In the genomic region with DNA sequence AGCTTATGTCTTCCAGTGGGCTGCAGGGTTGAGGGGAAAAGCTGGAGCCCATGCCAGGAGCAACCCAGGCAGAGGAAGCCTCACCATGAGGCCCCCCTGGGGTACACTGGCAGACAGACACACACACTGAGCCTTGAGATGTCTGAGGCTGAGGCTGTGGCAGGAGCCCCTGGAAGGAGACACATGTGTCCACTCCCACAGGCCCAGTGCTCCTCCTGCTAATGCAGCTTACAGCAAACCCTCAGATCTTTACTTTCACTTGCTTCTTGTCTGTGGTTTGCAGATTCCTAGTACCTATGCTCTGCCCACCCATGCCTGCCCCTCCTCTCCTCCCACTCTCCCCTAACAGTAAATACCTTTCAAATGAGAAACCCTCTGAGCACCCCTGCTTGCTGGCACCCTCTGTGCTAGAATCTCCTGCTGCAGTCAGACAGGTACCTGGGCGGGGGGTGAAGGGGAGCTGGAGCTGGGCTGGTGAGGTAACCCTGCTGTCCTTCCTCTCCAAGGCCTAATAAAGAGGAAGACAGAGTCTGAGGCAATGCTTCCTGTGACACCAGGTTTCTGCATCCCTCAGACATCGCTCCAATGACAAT, we compare ENCODE assay signal across 9 cellular contexts.
DNase-seq lines count a peak whose midpoint lies in the region; ATAC-seq and TF ChIP-seq lines count a peak whose summit lies in the region.
"Had no signal": no experiment of that assay in that cellular context is flagged by ENCODE, and none has a peak within 500 bp of the region (broad histone marks: within the 10 kb centered on the region; RNA-seq: fewer than 3 reads in every experiment).

No MANE protein-coding gene starts in this region.

- TF ChIP-seq CTCF in RWPE2 (IDR thresholded peaks at IDR 0.05; ENCODE audit: poor library complexity, severe bottlenecking) = no peak

- peaks cover 11% of the 10 kb centered on the region for H3K4me1 ChIP-seq in RWPE2 (ENCODE audit: insufficient read depth, poor library complexity, severe bottlenecking)

- no peaks in the 10 kb centered on the region for H3K36me3 Mint-ChIP-seq in stimulated activated naive B cell treated with anti-CD40 and anti-IgM and Interleukin-4, amounts not matched to agents 10 μg/mL and 1 μg/mL and 100 μg/mL, for 72 hours

- peak overlapping the region; percentile 62 for H3K27ac Mint-ChIP-seq in stimulated activated naive B cell treated with anti-CD40 and anti-IgM and Interleukin-4, amounts not matched to agents 10 μg/mL and 1 μg/mL and 100 μg/mL, for 72 hours

- H3K27me3 ChIP-seq in RWPE2 (ENCODE audit: insufficient read depth, poor library complexity, severe bottlenecking) = no peaks in the 10 kb centered on the region

- H3K27ac ChIP-seq in RWPE2 (ENCODE audit: poor library complexity, severe bottlenecking) = no peak overlapping the region
- peak overlapping the region; percentile 99 for H3K27ac ChIP-seq in cingulate gyrus (ENCODE audit: low read depth, low read length)

- H3K4me3 ChIP-seq in RWPE2 (ENCODE audit: severe bottlenecking) = no peak overlapping the region

- no peaks in the 10 kb centered on the region for H3K9me3 Mint-ChIP-seq in stimulated activated naive B cell treated with anti-CD40 and anti-IgM and Interleukin-4, amounts not matched to agents 10 μg/mL and 1 μg/mL and 100 μg/mL, for 72 hours

- no peaks in the 10 kb centered on the region for H3K9me3 ChIP-seq in RWPE2 (ENCODE audit: severe bottlenecking)

- no peaks in the 10 kb centered on the region for H3K27me3 Mint-ChIP-seq in stimulated activated naive B cell treated with anti-CD40 and anti-IgM and Interleukin-4, amounts not matched to agents 10 μg/mL and 1 μg/mL and 100 μg/mL, for 72 hours

- peak; percentile 54 for ATAC-seq in RWPE2 (ENCODE audit: low read depth)
- ATAC-seq in stimulated activated naive B cell treated with anti-CD40 and anti-IgM and Interleukin-4, amounts not matched to agents 10 μg/mL and 1 μg/mL and 100 μg/mL, for 72 hours (replicated peaks) = peak; percentile 63 to 65

- H3K4me3 Mint-ChIP-seq in stimulated activated naive B cell treated with anti-CD40 and anti-IgM and Interleukin-4, amounts not matched to agents 10 μg/mL and 1 μg/mL and 100 μg/mL, for 72 hours = no peak overlapping the region

- no peaks in the 10 kb centered on the region for H3K36me3 ChIP-seq in RWPE2 (ENCODE audit: low read depth)

- peaks cover 16 to 23% of the 10 kb centered on the region in 2 donors for H3K4me1 Mint-ChIP-seq in stimulated activated naive B cell treated with anti-CD40 and anti-IgM and Interleukin-4, amounts not matched to agents 10 μg/mL and 1 μg/mL and 100 μg/mL, for 72 hours

- DNase-seq in NCI-H510A treated with DMSO at 0.1 percent for 48 hours (lab: John Stamatoyannopoulos, UW) (peak; percentile 71), NCI-H510A (lab: John Stamatoyannopoulos, UW) (no peak), RWPE2 (ENCODE audit: low spot score) (no peak), NCI-H1694 treated with DMSO at 0.1 percent for 48 hours (lab: John Stamatoyannopoulos, UW) (no peak), NCI-H526 treated with DMSO at 0.1 percent for 48 hours (lab: John Stamatoyannopoulos, UW) (no peak), DMS153 (lab: John Stamatoyannopoulos, UW) (no peak)
- DNase-seq in stimulated activated naive B cell treated with anti-CD40 and anti-IgM and Interleukin-4, amounts not matched to agents 10 μg/mL and 1 μg/mL and 100 μg/mL, for 72 hours = no peak
- DNase-seq: NCI-H1417 treated with DMSO at 0.1 percent for 48 hours had no signal
